33 cellular contexts compared by ENCODE assay signal in the genomic region with DNA sequence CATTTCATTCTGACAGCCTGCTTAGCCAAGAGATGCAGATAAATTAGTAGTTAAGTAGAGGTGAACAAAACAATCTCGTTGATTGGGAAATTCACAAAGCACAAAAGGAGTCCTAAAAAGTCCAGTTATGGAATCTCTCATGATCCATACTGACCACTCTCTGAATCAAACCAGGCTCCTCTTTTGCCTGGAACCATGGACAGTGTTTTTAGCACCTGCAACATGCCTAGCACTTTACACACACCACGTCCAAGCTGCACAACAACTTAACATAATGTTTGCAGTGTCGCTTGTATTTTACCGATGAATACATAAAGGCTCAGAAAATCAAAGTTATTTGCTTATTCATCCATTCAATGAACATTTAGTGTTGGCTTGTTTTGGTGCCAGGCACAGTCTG.
A peak's percentile ranks its signal among the peaks of the same experiment; 100 is the strongest.
DNase-seq lines count a peak whose midpoint lies in the region; ATAC-seq and TF ChIP-seq lines count a peak whose summit lies in the region.
"Had no signal": no experiment of that assay in that cellular context is flagged by ENCODE, and none has a peak within 500 bp of the region (broad histone marks: within the 10 kb centered on the region; RNA-seq: fewer than 3 reads in every experiment).

No MANE protein-coding gene starts in this region.

- intact Hi-C loops in Right ventricle myocardium superior (cut with DNase I): no loop called here
- intact Hi-C loops in cardiac septum (cut with DNase I): no loop called here
- intact Hi-C loops in left ventricle myocardium superior (cut with micrococcal nuclease): no loop called here
- intact Hi-C loops in right cardiac atrium (cut with DNase I): no loop called here

- H3K4me3 ChIP-seq in right cardiac atrium (ENCODE audit: low read length) (no peak overlapping the region), HEK293 (ENCODE audit: low read depth, low read length) (no peak overlapping the region)
- H3K4me3 ChIP-seq: A549; BLaER1; BLaER1 treated with 17β-estradiol and CSF1 and Interleukin-3, amounts not matched to agents 10 nM and 100 nM had no signal

- ATAC-seq in Right ventricle myocardium superior (ENCODE audit: poor library complexity): peak; percentile 58
- ATAC-seq in left ventricle myocardium superior: peak; percentile 54
- ATAC-seq in right cardiac atrium: no peak
- no peak for ATAC-seq in GM21529 (IDR thresholded peaks at IDR 0.05; ENCODE audit: unreplicated experiment)
- ATAC-seq in GM21381 (IDR thresholded peaks at IDR 0.05; ENCODE audit: unreplicated experiment): no peak
- ATAC-seq: A549; CD8-positive, alpha-beta T cell had no signal

- H3K27ac ChIP-seq in right cardiac atrium (ENCODE audit: low read length): no peak overlapping the region
- H3K27ac ChIP-seq in HEK293 (ENCODE audit: extremely low read depth, low read depth, low read length): no peak overlapping the region
- H3K27ac ChIP-seq: 22Rv1; A549; BLaER1; BLaER1 treated with 17β-estradiol and CSF1 and Interleukin-3, amounts not matched to agents 10 nM and 100 nM; C4-2B had no signal

- no peaks in the 10 kb centered on the region for H3K36me3 ChIP-seq in HEK293 (ENCODE audit: control insufficient read depth in 2 of 2, insufficient read depth in 1 of 2, low read length in 2 of 2)
- H3K36me3 ChIP-seq: BE2C; BLaER1; BLaER1 treated with 17β-estradiol and CSF1 and Interleukin-3, amounts not matched to agents 10 nM and 100 nM had no signal

- H3K9me3 ChIP-seq in right cardiac atrium (ENCODE audit: control insufficient read depth, low read length): no peaks in the 10 kb centered on the region
- H3K9me3 ChIP-seq in HEK293 (ENCODE audit: control insufficient read depth, insufficient read depth, low read depth, low read length): no peaks in the 10 kb centered on the region; the same call in 1 of the 2 replicates
- H3K9me3 ChIP-seq: A549; BE2C; BLaER1; BLaER1 treated with 17β-estradiol and CSF1 and Interleukin-3, amounts not matched to agents 10 nM and 100 nM; Caco-2 had no signal

- CTCF ChIA-PET in HEK293 (lab: Yijun Ruan, JAX): no interaction called here

- H3K4me1 ChIP-seq in right cardiac atrium (ENCODE audit: control insufficient read depth, insufficient read depth, low read length) (no peaks in the 10 kb centered on the region), HEK293 (ENCODE audit: control insufficient read depth, insufficient read depth, low read length) (no peaks in the 10 kb centered on the region)
- H3K4me1 ChIP-seq: A549, BE2C, Caco-2 had no signal

- TF ChIP-seq RAD21 in Ishikawa (IDR thresholded peaks at IDR 0.05; ENCODE audit: low read depth): no peak

- TF ChIP-seq EP300 in Ishikawa (IDR thresholded peaks at IDR 0.05; ENCODE audit: borderline replicate concordance): no peak

- H3K27me3 ChIP-seq in right cardiac atrium (ENCODE audit: control insufficient read depth, insufficient read depth): no peaks in the 10 kb centered on the region
- H3K27me3 ChIP-seq: BLaER1; BLaER1 treated with 17β-estradiol and CSF1 and Interleukin-3, amounts not matched to agents 10 nM and 100 nM had no signal

- no peak for TF ChIP-seq CTCF in HEK293 (tag by site-specific recombination; IDR thresholded peaks at IDR 0.05)

- no peak for DNase-seq in Right ventricle myocardium superior
- no peak for DNase-seq in cardiac septum (ENCODE audit: low spot score)
- DNase-seq in left ventricle myocardium superior: no peak
- DNase-seq in right cardiac atrium: no peak
- DNase-seq: 8988T; ACHN; AML-193; BE2C; C1 segment of cervical spinal cord; Caco-2; Calu3; CD4-positive, alpha-beta memory T cell; CD4-positive, alpha-beta T cell; CD4-positive, CD25-positive, alpha-beta regulatory T cell; CD8-positive, alpha-beta memory T cell; CD8-positive, alpha-beta T cell; COR-L47; DMS 273 treated with DMSO at 0.1 percent for 48 hours; DMS153; DMS53; DMS79; DMS79 treated with DMSO at 0.1 percent for 48 hours; DND-41; EL had no signal

- 64% methylated on average over 4 of the region's 4 CpGs for WGBS in right cardiac atrium

- POLR2A ChIA-PET in HEK293 (lab: Yijun Ruan, JAX): no interaction called here

TF ChIP-seq in HEK293, 187 proteins besides CTCF, POLR2A, EP300 and RAD21:
- TF ChIP-seq ZNF223 (tag by site-specific recombination; IDR thresholded peaks at IDR 0.05) (no peak), YY1 (tag by site-specific recombination; IDR thresholded peaks at IDR 0.05) (no peak), ZNF266 (tag by site-specific recombination; IDR thresholded peaks at IDR 0.05; ENCODE audit: low read depth) (no peak)
- TF ChIP-seq, protein P1, sequence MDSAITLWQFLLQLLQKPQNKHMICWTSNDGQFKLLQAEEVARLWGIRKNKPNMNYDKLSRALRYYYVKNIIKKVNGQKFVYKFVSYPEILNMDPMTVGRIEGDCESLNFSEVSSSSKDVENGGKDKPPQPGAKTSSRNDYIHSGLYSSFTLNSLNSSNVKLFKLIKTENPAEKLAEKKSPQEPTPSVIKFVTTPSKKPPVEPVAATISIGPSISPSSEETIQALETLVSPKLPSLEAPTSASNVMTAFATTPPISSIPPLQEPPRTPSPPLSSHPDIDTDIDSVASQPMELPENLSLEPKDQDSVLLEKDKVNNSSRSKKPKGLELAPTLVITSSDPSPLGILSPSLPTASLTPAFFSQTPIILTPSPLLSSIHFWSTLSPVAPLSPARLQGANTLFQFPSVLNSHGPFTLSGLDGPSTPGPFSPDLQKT (IDR thresholded peaks at IDR 0.05; ENCODE audit: borderline replicate concordance, low read depth, low read length): no peak
- TF ChIP-seq, protein P2, sequence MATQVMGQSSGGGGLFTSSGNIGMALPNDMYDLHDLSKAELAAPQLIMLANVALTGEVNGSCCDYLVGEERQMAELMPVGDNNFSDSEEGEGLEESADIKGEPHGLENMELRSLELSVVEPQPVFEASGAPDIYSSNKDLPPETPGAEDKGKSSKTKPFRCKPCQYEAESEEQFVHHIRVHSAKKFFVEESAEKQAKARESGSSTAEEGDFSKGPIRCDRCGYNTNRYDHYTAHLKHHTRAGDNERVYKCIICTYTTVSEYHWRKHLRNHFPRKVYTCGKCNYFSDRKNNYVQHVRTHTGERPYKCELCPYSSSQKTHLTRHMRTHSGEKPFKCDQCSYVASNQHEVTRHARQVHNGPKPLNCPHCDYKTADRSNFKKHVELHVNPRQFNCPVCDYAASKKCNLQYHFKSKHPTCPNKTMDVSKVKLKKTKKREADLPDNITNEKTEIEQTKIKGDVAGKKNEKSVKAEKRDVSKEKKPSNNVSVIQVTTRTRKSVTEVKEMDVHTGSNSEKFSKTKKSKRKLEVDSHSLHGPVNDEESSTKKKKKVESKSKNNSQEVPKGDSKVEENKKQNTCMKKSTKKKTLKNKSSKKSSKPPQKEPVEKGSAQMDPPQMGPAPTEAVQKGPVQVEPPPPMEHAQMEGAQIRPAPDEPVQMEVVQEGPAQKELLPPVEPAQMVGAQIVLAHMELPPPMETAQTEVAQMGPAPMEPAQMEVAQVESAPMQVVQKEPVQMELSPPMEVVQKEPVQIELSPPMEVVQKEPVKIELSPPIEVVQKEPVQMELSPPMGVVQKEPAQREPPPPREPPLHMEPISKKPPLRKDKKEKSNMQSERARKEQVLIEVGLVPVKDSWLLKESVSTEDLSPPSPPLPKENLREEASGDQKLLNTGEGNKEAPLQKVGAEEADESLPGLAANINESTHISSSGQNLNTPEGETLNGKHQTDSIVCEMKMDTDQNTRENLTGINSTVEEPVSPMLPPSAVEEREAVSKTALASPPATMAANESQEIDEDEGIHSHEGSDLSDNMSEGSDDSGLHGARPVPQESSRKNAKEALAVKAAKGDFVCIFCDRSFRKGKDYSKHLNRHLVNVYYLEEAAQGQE (tag by site-specific recombination; IDR thresholded peaks at IDR 0.05): peak; percentile 45; the same call in 1 of the 2 replicates

TF ChIP-seq in Ishikawa, 13 proteins besides CTCF, POLR2A, EP300 and RAD21:
- TF ChIP-seq CEBPB (IDR thresholded peaks at IDR 0.05) (no peak), TAF1 (IDR thresholded peaks at IDR 0.05; ENCODE audit: low read depth) (no peak), TCF12 (IDR thresholded peaks at IDR 0.05; ENCODE audit: low read depth) (no peak), TEAD4 (IDR thresholded peaks at IDR 0.05) (no peak), NFIC (IDR thresholded peaks at IDR 0.05) (no peak)
- TF ChIP-seq, protein P3, sequence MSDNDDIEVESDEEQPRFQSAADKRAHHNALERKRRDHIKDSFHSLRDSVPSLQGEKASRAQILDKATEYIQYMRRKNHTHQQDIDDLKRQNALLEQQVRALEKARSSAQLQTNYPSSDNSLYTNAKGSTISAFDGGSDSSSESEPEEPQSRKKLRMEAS (IDR thresholded peaks at IDR 0.05): no peak
- TF ChIP-seq, protein P2 (IDR thresholded peaks at IDR 0.05; ENCODE audit: low read depth): peak; percentile 25; the same call in 1 of the 2 replicates

Comparison
In these comparisons a context has a peak if more than half of its experiments do, and no peak if none do; other contexts are left out.
1. ATAC-seq: peak in Right ventricle myocardium superior (single experiment) and left ventricle myocardium superior (single experiment); none in right cardiac atrium (0 of 2), GM21529 (single experiment) and GM21381 (single experiment).